In genomic region chr11:121767433-121767832, GRCh38 we compare ENCODE assay signal across 12 cellular contexts.
A peak's percentile ranks its signal among the peaks of the same experiment; 100 is the strongest.
DNase-seq lines count a peak whose midpoint lies in the region; ATAC-seq and TF ChIP-seq lines count a peak whose summit lies in the region.
"Had no signal": no experiment of that assay in that cellular context is flagged by ENCODE, and none has a peak within 500 bp of the region (broad histone marks: within the 10 kb centered on the region; RNA-seq: fewer than 3 reads in every experiment).

No MANE protein-coding gene starts in this region.

- H3K4me3 ChIP-seq in fibroblast of the aortic adventitia (ENCODE audit: low read depth, low read length): no peak overlapping the region
- H3K4me3 ChIP-seq: left ventricle myocardium inferior, thyroid gland had no signal

- in situ Hi-C loops in GM13976 (cut with MboI; ENCODE audit: low sequenced_read_pairs, unreplicated experiment): no loop called here

- no peak overlapping the region for H3K27ac Mint-ChIP-seq in chondrocyte (ENCODE audit: unreplicated experiment)

- TF ChIP-seq CTCF in GM13976 (IDR thresholded peaks at IDR 0.05; ENCODE audit: borderline replicate concordance, control extremely low read depth, extremely low read depth, insufficient read depth, missing control alignments): no peak
- TF ChIP-seq CTCF in fibroblast of the aortic adventitia (IDR thresholded peaks at IDR 0.05; ENCODE audit: insufficient read depth, low read length): no peak
- no peak for TF ChIP-seq CTCF in chondrocyte (IDR thresholded peaks at IDR 0.05)

- DNase-seq in GM13976 (ENCODE audit: low spot score) (peak; percentile 66), fibroblast of the aortic adventitia (ENCODE audit: low read depth) (peak; percentile 10), SW 1271 (lab: John Stamatoyannopoulos, UW) (no peak), mucosa of gallbladder (ENCODE audit: low spot score) (no peak), chondrocyte (ENCODE audit: low spot score) (no peak), NCI-H146 treated with DMSO at 0.1 percent for 48 hours (lab: John Stamatoyannopoulos, UW; ENCODE audit: unreplicated experiment) (no peak)
- DNase-seq: DND-41, left ventricle myocardium inferior, PC-3, thyroid gland had no signal

- no peaks in the 10 kb centered on the region for H3K36me3 Mint-ChIP-seq in chondrocyte (ENCODE audit: low read depth)

- H3K27me3 Mint-ChIP-seq in chondrocyte (ENCODE audit: low read depth): peaks cover 6% of the 10 kb centered on the region

- H3K4me3 Mint-ChIP-seq in chondrocyte (ENCODE audit: unreplicated experiment): no peak overlapping the region

- ATAC-seq in GM21367 (IDR thresholded peaks at IDR 0.05; ENCODE audit: unreplicated experiment) (peak; percentile 76), HG03139 (IDR thresholded peaks at IDR 0.05; ENCODE audit: unreplicated experiment) (peak; percentile 65)
- ATAC-seq: PC-3 had no signal

- no peaks in the 10 kb centered on the region for H3K9me3 Mint-ChIP-seq in chondrocyte (ENCODE audit: low read depth)

- peaks cover 10% of the 10 kb centered on the region for H3K4me1 Mint-ChIP-seq in chondrocyte (ENCODE audit: low read depth)

Comparison
In these comparisons a context has a peak if more than half of its experiments do, and no peak if none do; other contexts are left out.
1. DNase-seq: peak in GM13976 (single experiment) and fibroblast of the aortic adventitia (single experiment); none in SW 1271 (0 of 2), mucosa of gallbladder (single experiment), chondrocyte (single experiment) and NCI-H146 treated with DMSO at 0.1 percent for 48 hours (single experiment).